In the genomic region with DNA sequence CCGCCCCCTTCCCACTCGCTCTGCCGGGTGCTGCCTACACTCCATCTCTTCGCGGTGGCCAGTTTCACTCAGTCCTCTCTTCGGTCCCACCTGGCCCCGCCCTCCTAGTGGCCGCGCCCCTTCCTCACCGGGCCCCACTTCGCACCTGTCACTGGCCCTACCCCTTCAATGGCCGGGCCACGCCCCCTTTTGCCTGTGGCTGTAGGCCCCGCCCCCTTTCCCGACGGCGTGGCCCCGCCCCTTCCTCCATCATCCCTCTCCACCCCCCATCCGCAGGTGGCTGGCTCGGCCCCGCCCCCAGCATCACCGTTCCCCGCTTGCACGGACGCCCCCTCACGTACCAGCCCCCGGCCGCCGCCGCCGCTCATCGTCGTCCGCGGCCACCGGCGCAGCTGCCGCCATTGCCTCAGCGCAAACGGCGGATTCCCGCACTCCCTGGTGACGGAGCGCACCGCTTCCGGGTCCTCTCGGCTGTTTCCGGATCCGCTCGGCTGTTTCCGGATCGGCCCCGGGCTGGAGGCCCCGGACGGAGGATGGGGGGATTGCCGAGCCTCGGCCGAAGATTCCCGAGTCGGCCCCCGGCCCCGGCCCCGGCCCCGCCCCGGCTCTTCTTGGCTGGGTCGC, we compare ENCODE assay signal across 1 cellular context.
TF ChIP-seq lines count a peak whose summit lies in the region.

A gene with protein sequence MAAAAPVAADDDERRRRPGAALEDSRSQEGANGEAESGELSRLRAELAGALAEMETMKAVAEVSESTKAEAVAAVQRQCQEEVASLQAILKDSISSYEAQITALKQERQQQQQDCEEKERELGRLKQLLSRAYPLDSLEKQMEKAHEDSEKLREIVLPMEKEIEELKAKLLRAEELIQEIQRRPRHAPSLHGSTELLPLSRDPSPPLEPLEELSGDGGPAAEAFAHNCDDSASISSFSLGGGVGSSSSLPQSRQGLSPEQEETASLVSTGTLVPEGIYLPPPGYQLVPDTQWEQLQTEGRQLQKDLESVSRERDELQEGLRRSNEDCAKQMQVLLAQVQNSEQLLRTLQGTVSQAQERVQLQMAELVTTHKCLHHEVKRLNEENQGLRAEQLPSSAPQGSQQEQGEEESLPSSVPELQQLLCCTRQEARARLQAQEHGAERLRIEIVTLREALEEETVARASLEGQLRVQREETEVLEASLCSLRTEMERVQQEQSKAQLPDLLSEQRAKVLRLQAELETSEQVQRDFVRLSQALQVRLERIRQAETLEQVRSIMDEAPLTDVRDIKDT (minus strand): TSS at position 477 of the 624 bp plus-strand sequence. CDS start 75 bp downstream, at position 402.

TF ChIP-seq in HEK293, 187 proteins besides CTCF, POLR2A, EP300 and RAD21 (continued from another document):
- TF ChIP-seq, protein P1, sequence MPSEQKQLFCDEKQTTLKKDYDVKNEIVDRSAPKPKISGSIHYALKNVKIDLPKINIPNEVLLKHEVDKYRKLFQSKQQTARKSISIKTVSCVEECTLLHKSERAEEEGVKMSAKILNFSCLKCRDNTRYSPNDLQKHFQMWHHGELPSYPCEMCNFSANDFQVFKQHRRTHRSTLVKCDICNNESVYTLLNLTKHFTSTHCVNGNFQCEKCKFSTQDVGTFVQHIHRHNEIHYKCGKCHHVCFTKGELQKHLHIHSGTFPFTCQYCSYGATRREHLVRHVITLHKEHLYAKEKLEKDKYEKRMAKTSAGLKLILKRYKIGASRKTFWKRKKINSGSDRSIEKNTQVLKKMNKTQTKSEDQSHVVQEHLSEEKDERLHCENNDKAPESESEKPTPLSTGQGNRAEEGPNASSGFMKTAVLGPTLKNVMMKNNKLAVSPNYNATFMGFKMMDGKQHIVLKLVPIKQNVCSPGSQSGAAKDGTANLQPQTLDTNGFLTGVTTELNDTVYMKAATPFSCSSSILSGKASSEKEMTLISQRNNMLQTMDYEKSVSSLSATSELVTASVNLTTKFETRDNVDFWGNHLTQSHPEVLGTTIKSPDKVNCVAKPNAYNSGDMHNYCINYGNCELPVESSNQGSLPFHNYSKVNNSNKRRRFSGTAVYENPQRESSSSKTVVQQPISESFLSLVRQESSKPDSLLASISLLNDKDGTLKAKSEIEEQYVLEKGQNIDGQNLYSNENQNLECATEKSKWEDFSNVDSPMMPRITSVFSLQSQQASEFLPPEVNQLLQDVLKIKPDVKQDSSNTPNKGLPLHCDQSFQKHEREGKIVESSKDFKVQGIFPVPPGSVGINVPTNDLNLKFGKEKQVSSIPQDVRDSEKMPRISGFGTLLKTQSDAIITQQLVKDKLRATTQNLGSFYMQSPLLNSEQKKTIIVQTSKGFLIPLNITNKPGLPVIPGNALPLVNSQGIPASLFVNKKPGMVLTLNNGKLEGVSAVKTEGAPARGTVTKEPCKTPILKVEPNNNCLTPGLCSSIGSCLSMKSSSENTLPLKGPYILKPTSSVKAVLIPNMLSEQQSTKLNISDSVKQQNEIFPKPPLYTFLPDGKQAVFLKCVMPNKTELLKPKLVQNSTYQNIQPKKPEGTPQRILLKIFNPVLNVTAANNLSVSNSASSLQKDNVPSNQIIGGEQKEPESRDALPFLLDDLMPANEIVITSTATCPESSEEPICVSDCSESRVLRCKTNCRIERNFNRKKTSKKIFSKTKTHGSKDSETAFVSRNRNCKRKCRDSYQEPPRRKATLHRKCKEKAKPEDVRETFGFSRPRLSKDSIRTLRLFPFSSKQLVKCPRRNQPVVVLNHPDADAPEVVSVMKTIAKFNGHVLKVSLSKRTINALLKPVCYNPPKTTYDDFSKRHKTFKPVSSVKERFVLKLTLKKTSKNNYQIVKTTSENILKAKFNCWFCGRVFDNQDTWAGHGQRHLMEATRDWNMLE (tag by site-specific recombination; conservative IDR thresholded peaks at IDR 0.05; ENCODE audit: low read depth): no peak
- TF ChIP-seq SETDB1 (IDR thresholded peaks at IDR 0.05; ENCODE audit: insufficient read length, low read length): no peak
- TF ChIP-seq ZFP3 (tag by site-specific recombination; IDR thresholded peaks at IDR 0.05; ENCODE audit: low read depth): no peak
- TF ChIP-seq ZNF157 (tag by site-specific recombination; IDR thresholded peaks at IDR 0.05): no peak
- TF ChIP-seq ZNF513 (tag by site-specific recombination; IDR thresholded peaks at IDR 0.05): no peak
- TF ChIP-seq ZNF155 (tag by site-specific recombination; IDR thresholded peaks at IDR 0.05): no peak
- TF ChIP-seq ZNF654 (tag by site-specific recombination; IDR thresholded peaks at IDR 0.05; ENCODE audit: low read depth): no peak
- TF ChIP-seq KLF16 (tag by site-specific recombination; IDR thresholded peaks at IDR 0.05): peak; percentile 94
- TF ChIP-seq ZNF341 (tag by site-specific recombination; IDR thresholded peaks at IDR 0.05; ENCODE audit: low read depth): no peak
- TF ChIP-seq ZNF777 (tag by site-specific recombination; IDR thresholded peaks at IDR 0.05; ENCODE audit: borderline replicate concordance): peak; percentile 91; the same call in 1 of the 2 replicates
- TF ChIP-seq ZFP37 (tag by site-specific recombination; IDR thresholded peaks at IDR 0.05): no peak
- no peak for TF ChIP-seq IKZF3 (tag by site-specific recombination; IDR thresholded peaks at IDR 0.05)
- no peak for TF ChIP-seq ZNF140 (tag by site-specific recombination; IDR thresholded peaks at IDR 0.05)
- no peak for TF ChIP-seq ZNF354C (tag by site-specific recombination; IDR thresholded peaks at IDR 0.05; ENCODE audit: borderline replicate concordance, low read depth)
- peak; percentile 60 for TF ChIP-seq EGR2 (tag by site-specific recombination; IDR thresholded peaks at IDR 0.05; ENCODE audit: low read depth)
- peak; percentile 49 for TF ChIP-seq ZFHX2 (tag by site-specific recombination; conservative IDR thresholded peaks at IDR 0.05)
- no peak for TF ChIP-seq ZNF837 (tag by site-specific recombination; IDR thresholded peaks at IDR 0.05)
- TF ChIP-seq PRDM6 (tag by site-specific recombination; IDR thresholded peaks at IDR 0.05): no peak
- no peak for TF ChIP-seq ZNF169 (tag by site-specific recombination; IDR thresholded peaks at IDR 0.05)
- peak; percentile 98 for TF ChIP-seq SP3 (tag by site-specific recombination; IDR thresholded peaks at IDR 0.05)
- no peak for TF ChIP-seq ZNF600 (tag by site-specific recombination; IDR thresholded peaks at IDR 0.05)
- TF ChIP-seq KLF1 (tag by site-specific recombination; IDR thresholded peaks at IDR 0.05): peak; percentile 71
- no peak for TF ChIP-seq ZNF221 (tag by site-specific recombination; IDR thresholded peaks at IDR 0.05; ENCODE audit: borderline replicate concordance)
- no peak for TF ChIP-seq ZNF239 (tag by site-specific recombination; IDR thresholded peaks at IDR 0.05)
- no peak for TF ChIP-seq ZBTB21 (tag by site-specific recombination; IDR thresholded peaks at IDR 0.05)
- TF ChIP-seq, protein P2, sequence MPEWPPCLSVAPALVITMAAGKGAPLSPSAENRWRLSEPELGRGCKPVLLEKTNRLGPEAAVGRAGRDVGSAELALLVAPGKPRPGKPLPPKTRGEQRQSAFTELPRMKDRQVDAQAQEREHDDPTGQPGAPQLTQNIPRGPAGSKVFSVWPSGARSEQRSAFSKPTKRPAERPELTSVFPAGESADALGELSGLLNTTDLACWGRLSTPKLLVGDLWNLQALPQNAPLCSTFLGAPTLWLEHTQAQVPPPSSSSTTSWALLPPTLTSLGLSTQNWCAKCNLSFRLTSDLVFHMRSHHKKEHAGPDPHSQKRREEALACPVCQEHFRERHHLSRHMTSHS (tag by site-specific recombination; IDR thresholded peaks at IDR 0.05): no peak
- no peak for TF ChIP-seq ZNF621 (tag by site-specific recombination; IDR thresholded peaks at IDR 0.05)
- no peak for TF ChIP-seq ZNF175 (tag by site-specific recombination; IDR thresholded peaks at IDR 0.05)
- TF ChIP-seq YY2 (tag by site-specific recombination; IDR thresholded peaks at IDR 0.05): peak; percentile 89
- no peak for TF ChIP-seq ZFP41 (tag by site-specific recombination; IDR thresholded peaks at IDR 0.05; ENCODE audit: borderline replicate concordance)
- no peak for TF ChIP-seq ZNF184 (tag by site-specific recombination; IDR thresholded peaks at IDR 0.05)
- peak; percentile 92 for TF ChIP-seq ZFP69B (tag by site-specific recombination; IDR thresholded peaks at IDR 0.05)
- TF ChIP-seq, protein P3, sequence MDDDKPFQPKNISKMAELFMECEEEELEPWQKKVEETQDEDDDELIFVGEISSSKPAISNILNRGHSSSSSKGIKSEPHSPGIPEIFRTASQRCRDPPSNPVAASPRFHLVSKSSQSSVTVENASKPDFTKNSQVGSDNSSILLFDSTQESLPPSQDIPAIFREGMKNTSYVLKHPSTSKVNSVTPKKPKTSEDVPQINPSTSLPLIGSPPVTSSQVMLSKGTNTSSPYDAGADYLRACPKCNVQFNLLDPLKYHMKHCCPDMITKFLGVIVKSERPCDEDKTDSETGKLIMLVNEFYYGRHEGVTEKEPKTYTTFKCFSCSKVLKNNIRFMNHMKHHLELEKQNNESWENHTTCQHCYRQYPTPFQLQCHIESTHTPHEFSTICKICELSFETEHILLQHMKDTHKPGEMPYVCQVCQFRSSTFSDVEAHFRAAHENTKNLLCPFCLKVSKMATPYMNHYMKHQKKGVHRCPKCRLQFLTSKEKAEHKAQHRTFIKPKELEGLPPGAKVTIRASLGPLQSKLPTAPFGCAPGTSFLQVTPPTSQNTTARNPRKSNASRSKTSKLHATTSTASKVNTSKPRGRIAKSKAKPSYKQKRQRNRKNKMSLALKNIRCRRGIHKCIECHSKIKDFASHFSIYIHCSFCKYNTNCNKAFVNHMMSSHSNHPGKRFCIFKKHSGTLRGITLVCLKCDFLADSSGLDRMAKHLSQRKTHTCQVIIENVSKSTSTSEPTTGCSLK (tag by site-specific recombination; IDR thresholded peaks at IDR 0.05): no peak
- TF ChIP-seq, protein P4, sequence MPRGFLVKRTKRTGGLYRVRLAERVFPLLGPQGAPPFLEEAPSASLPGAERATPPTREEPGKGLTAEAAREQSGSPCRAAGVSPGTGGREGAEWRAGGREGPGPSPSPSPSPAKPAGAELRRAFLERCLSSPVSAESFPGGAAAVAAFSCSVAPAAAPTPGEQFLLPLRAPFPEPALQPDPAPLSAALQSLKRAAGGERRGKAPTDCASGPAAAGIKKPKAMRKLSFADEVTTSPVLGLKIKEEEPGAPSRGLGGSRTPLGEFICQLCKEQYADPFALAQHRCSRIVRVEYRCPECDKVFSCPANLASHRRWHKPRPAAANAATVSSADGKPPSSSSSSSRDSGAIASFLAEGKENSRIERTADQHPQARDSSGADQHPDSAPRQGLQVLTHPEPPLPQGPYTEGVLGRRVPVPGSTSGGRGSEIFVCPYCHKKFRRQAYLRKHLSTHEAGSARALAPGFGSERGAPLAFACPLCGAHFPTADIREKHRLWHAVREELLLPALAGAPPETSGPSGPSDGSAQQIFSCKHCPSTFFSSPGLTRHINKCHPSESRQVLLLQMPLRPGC (tag by site-specific recombination; IDR thresholded peaks at IDR 0.05): peak; percentile 14; the same call in 1 of the 2 replicates
- no peak for TF ChIP-seq ZNF585B (tag by site-specific recombination; IDR thresholded peaks at IDR 0.05)
- peak; percentile 91 for TF ChIP-seq SCRT1 (tag by site-specific recombination; IDR thresholded peaks at IDR 0.05; ENCODE audit: borderline replicate concordance)
- TF ChIP-seq ZEB2 (tag by site-specific recombination; IDR thresholded peaks at IDR 0.05): peak; percentile 89
- TF ChIP-seq ZNF416 (tag by site-specific recombination; IDR thresholded peaks at IDR 0.05): no peak
- no peak for TF ChIP-seq ZNF423 (tag by site-specific recombination; IDR thresholded peaks at IDR 0.05)
- TF ChIP-seq GLIS1 (tag by site-specific recombination; IDR thresholded peaks at IDR 0.05): no peak
- no peak for TF ChIP-seq ZNF658 (tag by site-specific recombination; IDR thresholded peaks at IDR 0.05)
- TF ChIP-seq ZNF394 (tag by site-specific recombination; IDR thresholded peaks at IDR 0.05; ENCODE audit: borderline replicate concordance): no peak
- TF ChIP-seq ZNF510 (tag by site-specific recombination; IDR thresholded peaks at IDR 0.05; ENCODE audit: insufficient replicate concordance): no peak
- no peak for TF ChIP-seq ZNF529 (tag by site-specific recombination; IDR thresholded peaks at IDR 0.05; ENCODE audit: insufficient replicate concordance)
- no peak for TF ChIP-seq ZNF610 (tag by site-specific recombination; IDR thresholded peaks at IDR 0.05; ENCODE audit: borderline replicate concordance)
- peak; percentile 18; the same call in 1 of the 2 replicates for TF ChIP-seq ZNF10 (tag by site-specific recombination; IDR thresholded peaks at IDR 0.05)
- TF ChIP-seq ZNF350 (tag by site-specific recombination; IDR thresholded peaks at IDR 0.05): no peak
- no peak for TF ChIP-seq GLI2 (tag by site-specific recombination; IDR thresholded peaks at IDR 0.05; ENCODE audit: borderline replicate concordance, low read depth)
- TF ChIP-seq, protein P5, sequence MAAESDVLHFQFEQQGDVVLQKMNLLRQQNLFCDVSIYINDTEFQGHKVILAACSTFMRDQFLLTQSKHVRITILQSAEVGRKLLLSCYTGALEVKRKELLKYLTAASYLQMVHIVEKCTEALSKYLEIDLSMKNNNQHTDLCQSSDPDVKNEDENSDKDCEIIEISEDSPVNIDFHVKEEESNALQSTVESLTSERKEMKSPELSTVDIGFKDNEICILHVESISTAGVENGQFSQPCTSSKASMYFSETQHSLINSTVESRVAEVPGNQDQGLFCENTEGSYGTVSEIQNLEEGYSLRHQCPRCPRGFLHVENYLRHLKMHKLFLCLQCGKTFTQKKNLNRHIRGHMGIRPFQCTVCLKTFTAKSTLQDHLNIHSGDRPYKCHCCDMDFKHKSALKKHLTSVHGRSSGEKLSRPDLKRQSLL (tag by site-specific recombination; IDR thresholded peaks at IDR 0.05): peak; percentile 39; the same call in 1 of the 2 replicates
